In the genomic region with DNA sequence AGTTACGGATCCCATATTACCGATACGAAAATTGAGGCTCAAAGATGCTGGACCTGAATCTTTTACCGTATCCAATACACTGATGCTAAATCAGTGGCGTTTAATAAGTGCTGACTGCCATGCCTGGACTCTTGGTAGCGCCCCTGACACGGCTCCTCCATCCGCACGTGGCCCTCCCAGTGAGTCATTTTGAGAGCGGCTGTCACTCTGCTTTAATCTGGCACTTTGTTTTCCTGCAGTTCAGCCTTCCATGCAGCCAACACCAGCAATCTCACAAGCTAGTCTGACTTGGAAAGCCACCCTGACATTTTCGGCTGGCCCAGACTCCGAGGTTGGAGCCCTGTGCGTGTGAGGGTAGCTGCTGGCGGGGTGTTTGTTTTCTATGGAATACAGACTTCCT, we compare ENCODE assay signal across 12 cellular contexts.
A peak's percentile ranks its signal among the peaks of the same experiment; 100 is the strongest.
DNase-seq lines count a peak whose midpoint lies in the region; ATAC-seq, FAIRE-seq and TF ChIP-seq lines count a peak whose summit lies in the region.
"Had no signal": no experiment of that assay in that cellular context is flagged by ENCODE, and none has a peak within 500 bp of the region (broad histone marks: within the 10 kb centered on the region; RNA-seq: fewer than 3 reads in every experiment).

No MANE protein-coding gene starts in this region.

- BruUV-seq in OCI-LY7 (replicated peaks; lab: Mats Ljungman, UMichigan): no TSS peak

- no peak overlapping the region for H3K9ac ChIP-seq in kidney (ENCODE audit: low read length in 2 of 2)

- intact Hi-C loops in body of pancreas (cut with DNase I) (no loop called here), kidney (cut with DNase I) (no loop called here), OCI-LY7 (cut with micrococcal nuclease; ENCODE audit: unreplicated experiment) (no loop called here)

- H3K4me3 ChIP-seq in body of pancreas: no peak overlapping the region
- no peak overlapping the region for H3K4me3 ChIP-seq in kidney (ENCODE audit: low read length in 2 of 2)
- no peak overlapping the region for H3K4me3 ChIP-seq in skeletal muscle cell (ENCODE audit: low read depth, low read length)
- H3K4me3 ChIP-seq in OCI-LY7 (ENCODE audit: low read depth, low read length, poor library complexity, severe bottlenecking): no peak overlapping the region

- H4K20me1 ChIP-seq in OCI-LY7 (ENCODE audit: insufficient read depth, low read length): no peaks in the 10 kb centered on the region

- no peak for TF ChIP-seq POLR2A in body of pancreas (IDR thresholded peaks at IDR 0.05)

- DNase-seq in GM04504 (ENCODE audit: low read depth) (peak; percentile 48), body of pancreas (peak in 2 of 4 donors; percentile 18 to 33), kidney (peak; percentile 85), skeletal muscle cell (ENCODE audit: low read depth) (peak; percentile 22), COR-L47 (lab: John Stamatoyannopoulos, UW) (no peak), NCI-H1436 treated with DMSO at 0.1 percent for 48 hours (lab: John Stamatoyannopoulos, UW) (no peak), OCI-LY7 (ENCODE audit: low spot score) (no peak)
- no peak for DNase-seq in activated naive CD4-positive, alpha-beta T cell treated with Interleukin-2 at 50 U/mL for 16 hours
- DNase-seq: activated CD4-positive, alpha-beta T cell treated with anti-CD3 and anti-CD28 coated beads, Interleukin-2, amount 50 U/mL, for 4 hours; Kasumi-1; RPMI8226 had no signal

- H3K9me3 ChIP-seq in body of pancreas: no peaks in the 10 kb centered on the region
- H3K9me3 ChIP-seq in kidney (ENCODE audit: control insufficient read depth in 1 of 2, low read length in 2 of 2): no peaks in the 10 kb centered on the region
- no peaks in the 10 kb centered on the region for H3K9me3 ChIP-seq in OCI-LY7 (ENCODE audit: low read length)

- POLR2A ChIA-PET in OCI-LY7 (lab: Charles Lee): interaction anchor here (0.5 kb wide), 1 partner anchor 133 kb away, joined by 3 read pairs; no protein-coding TSS in a partner anchor

- H3K27ac ChIP-seq in body of pancreas: no peak overlapping the region
- H3K27ac ChIP-seq in kidney (ENCODE audit: low read depth in 2 of 2, low read length in 2 of 2): no peak overlapping the region
- H3K27ac ChIP-seq in OCI-LY7 (ENCODE audit: low read depth, low read length, poor library complexity, severe bottlenecking): no peak overlapping the region

- no peak overlapping the region for H2AFZ ChIP-seq in OCI-LY7 (ENCODE audit: low read length)

- no peak for TF ChIP-seq CTCF in body of pancreas (IDR thresholded peaks at IDR 0.05)
- TF ChIP-seq CTCF in kidney (IDR thresholded peaks at IDR 0.05; ENCODE audit: borderline replicate concordance, extremely low read depth, insufficient read depth): no peak
- TF ChIP-seq CTCF in OCI-LY7 (conservative IDR thresholded peaks at IDR 0.05; ENCODE audit: low read length): no peak

- CTCF ChIA-PET in OCI-LY7 (lab: Charles Lee; ENCODE audit: unreplicated experiment): no interaction called here

- WGBS in body of pancreas, 2 donors: 31 to 36% methylated on average over 14 of the region's 14 CpGs

- H3K36me3 ChIP-seq in body of pancreas (replicated peaks in 1 of 2; ENCODE audit: insufficient read depth in 1 of 2, low read depth in 2 of 2): no peaks in the 10 kb centered on the region
- H3K36me3 ChIP-seq in kidney (ENCODE audit: control insufficient read depth in 1 of 2, insufficient read depth in 2 of 2, low read length in 2 of 2): no peaks in the 10 kb centered on the region
- no peaks in the 10 kb centered on the region for H3K36me3 ChIP-seq in OCI-LY7 (ENCODE audit: insufficient read depth, low read length)

- H3K4me1 ChIP-seq in body of pancreas: peaks cover 15% of the 10 kb centered on the region
- H3K4me1 ChIP-seq in kidney (ENCODE audit: control insufficient read depth in 1 of 2, insufficient read depth in 1 of 2, low read depth in 1 of 2, low read length in 2 of 2): no peaks in the 10 kb centered on the region
- H3K4me1 ChIP-seq in OCI-LY7 (ENCODE audit: insufficient read depth, low read length, poor library complexity, severe bottlenecking): no peaks in the 10 kb centered on the region

- no peaks in the 10 kb centered on the region for H3K79me2 ChIP-seq in OCI-LY7 (ENCODE audit: insufficient read depth, low read depth, low read length)

- no peaks in the 10 kb centered on the region for H3K9me2 ChIP-seq in OCI-LY7 (ENCODE audit: insufficient read depth, low read length)

- H3K4me2 ChIP-seq in OCI-LY7 (ENCODE audit: low read length): no peak overlapping the region

- no peak for FAIRE-seq in kidney (lab: Jason Lieb, UNC)
- FAIRE-seq: G401.6 had no signal

- no peaks in the 10 kb centered on the region for H3K27me3 ChIP-seq in body of pancreas

- ATAC-seq in body of pancreas: peak; percentile 16

Comparison
In these comparisons a context has a peak if more than half of its experiments do, and no peak if none do; other contexts are left out.
1. DNase-seq: peak in GM04504 (single experiment), kidney (single experiment) and skeletal muscle cell (single experiment); none in COR-L47 (single experiment), activated naive CD4-positive, alpha-beta T cell treated with Interleukin-2 at 50 U/mL for 16 hours (single experiment), NCI-H1436 treated with DMSO at 0.1 percent for 48 hours (single experiment) and OCI-LY7 (single experiment).